36 cellular contexts compared by ENCODE assay signal in genomic region chr4:180120114-180120513, GRCh38.
"Had no signal": no experiment of that assay in that cellular context is flagged by ENCODE, and none has a peak within 500 bp of the region (broad histone marks: within the 10 kb centered on the region; RNA-seq: fewer than 3 reads in every experiment).

No MANE protein-coding gene starts in this region.

- H3K4me1 ChIP-seq: body of pancreas, esophagus squamous epithelium, gastrocnemius medialis, prostate gland had no signal

- DNase-seq: activated CD4-positive, alpha-beta memory T cell treated with anti-CD3 and anti-CD28 coated beads, Interleukin-2, amount 10 ng/mL, durations not matched to agents 7 days and 5 days; activated CD4-positive, alpha-beta T cell treated with anti-CD3 and anti-CD28 coated beads, Interleukin-2, amount 10 ng/mL, durations not matched to agents 24 days and 14 days; activated CD4-positive, CD25-positive, alpha-beta regulatory T cell treated with anti-CD3 and anti-CD28 coated beads, Interleukin-2, amount 50 U/mL, for 72 hours; activated CD8-positive, alpha-beta memory T cell treated with anti-CD3 and anti-CD28 coated beads, Interleukin-2, amount 50 U/mL, for 48 hours; activated gamma-delta T cell treated with Interleukin-2 at 50 U/mL for 16 hours; activated naive CD4-positive, alpha-beta T cell treated with anti-CD3 and anti-CD28 coated beads, Interleukin-2, amount 50 U/mL, for 16 hours; activated naive CD8-positive, alpha-beta T cell treated with anti-CD3 and anti-CD28 coated beads, Interleukin-2, amount 50 U/mL, for 24 hours; activated T-cell treated with anti-CD3 and anti-CD28 coated beads, Interleukin-2, amount 50 U/mL, for 24 hours; aorta; body of pancreas; dermis blood vessel endothelial cell; effector CD4-positive, alpha-beta T cell; esophagus squamous epithelium; gastrocnemius medialis; glutamatergic neuron; islet precursor cell; left ventricle myocardium superior; naive B cell; nephron progenitor cell; retina; stimulated activated CD4-positive, alpha-beta T cell treated with anti-CD3 and anti-CD28 coated beads, Interleukin-12 subunit alpha, Interleukin-12 subunit beta, amount 100 ng/mL, for 4 hours; stimulated activated CD4-positive, alpha-beta T cell treated with anti-CD3 and anti-CD28 coated beads, Interleukin-4, amount 100 ng/mL, for 1 hour; T-helper 1 cell; trophoblast cell had no signal

- H3K4me3 ChIP-seq: body of pancreas, esophagus squamous epithelium, gastrocnemius medialis, hepatocyte, prostate gland, skin epidermis, thoracic aorta had no signal

- H3K4me1 Mint-ChIP-seq: activated CD4-positive, alpha-beta memory T cell treated with anti-CD3 and anti-CD28 coated beads, Interleukin-2, amount 10 ng/mL, durations not matched to agents 7 days and 5 days; activated CD4-positive, alpha-beta T cell treated with anti-CD3 and anti-CD28 coated beads, Interleukin-2, amount 10 ng/mL, durations not matched to agents 24 days and 14 days; activated naive CD8-positive, alpha-beta T cell treated with anti-CD3 and anti-CD28 coated beads, Interleukin-2, amount 50 U/mL, for 24 hours; activated T-helper 17 cell treated with anti-CD3 and anti-CD28 coated beads, Interleukin-2, amount 50 U/mL, for 72 hours; naive B cell; nephron progenitor cell; stimulated activated effector memory CD8-positive, alpha-beta T cell treated with anti-CD3 and anti-CD28 coated beads, Interleukin-12 subunit alpha, Interleukin-12 subunit beta, amount 100 ng/mL, for 72 hours had no signal

- H3K27ac Mint-ChIP-seq: activated CD4-positive, alpha-beta memory T cell treated with anti-CD3 and anti-CD28 coated beads, Interleukin-2, amount 10 ng/mL, durations not matched to agents 7 days and 5 days; activated CD4-positive, alpha-beta T cell treated with anti-CD3 and anti-CD28 coated beads, Interleukin-2, amount 10 ng/mL, durations not matched to agents 24 days and 14 days; activated naive CD8-positive, alpha-beta T cell treated with anti-CD3 and anti-CD28 coated beads, Interleukin-2, amount 50 U/mL, for 24 hours; activated T-cell treated with anti-CD3 and anti-CD28 coated beads, Interleukin-2, amount 50 U/mL, for 24 hours; activated T-helper 17 cell treated with anti-CD3 and anti-CD28 coated beads, Interleukin-2, amount 50 U/mL, for 72 hours; naive B cell; nephron progenitor cell; stimulated activated effector memory CD8-positive, alpha-beta T cell treated with anti-CD3 and anti-CD28 coated beads, Interleukin-12 subunit alpha, Interleukin-12 subunit beta, amount 100 ng/mL, for 72 hours; stimulated activated naive CD8-positive, alpha-beta T cell treated with anti-CD3 and anti-CD28 coated beads, Interleukin-15, Interleukin-2, amounts not matched to agents 100 ng/mL and 50 ng/mL, for 24 hours had no signal

- H3K9me3 ChIP-seq: body of pancreas, esophagus squamous epithelium, gastrocnemius medialis, neutrophil, prostate gland, thoracic aorta had no signal

- H2AFZ ChIP-seq: hepatocyte had no signal

- H3K9me3 Mint-ChIP-seq: activated CD4-positive, alpha-beta T cell treated with anti-CD3 and anti-CD28 coated beads, Interleukin-2, amount 10 ng/mL, durations not matched to agents 24 days and 14 days; activated naive CD8-positive, alpha-beta T cell treated with anti-CD3 and anti-CD28 coated beads, Interleukin-2, amount 50 U/mL, for 24 hours; activated T-cell treated with anti-CD3 and anti-CD28 coated beads, Interleukin-2, amount 50 U/mL, for 24 hours; naive B cell; nephron progenitor cell had no signal

- H3K36me3 Mint-ChIP-seq: naive B cell; stimulated activated effector memory CD8-positive, alpha-beta T cell treated with anti-CD3 and anti-CD28 coated beads, Interleukin-12 subunit alpha, Interleukin-12 subunit beta, amount 100 ng/mL, for 72 hours had no signal

- H3K27ac ChIP-seq: body of pancreas, epithelial cell of prostate, esophagus squamous epithelium, gastrocnemius medialis, hepatocyte, neutrophil, prostate gland, skin epidermis, thoracic aorta had no signal

- ATAC-seq: activated naive CD8-positive, alpha-beta T cell treated with anti-CD3 and anti-CD28 coated beads, Interleukin-2, amount 50 U/mL, for 24 hours; activated T-helper 17 cell treated with anti-CD3 and anti-CD28 coated beads, Interleukin-2, amount 50 U/mL, for 72 hours; body of pancreas; gastrocnemius medialis; left ventricle myocardium superior; sciatic nerve; stimulated activated effector memory CD8-positive, alpha-beta T cell treated with anti-CD3 and anti-CD28 coated beads, Interleukin-12 subunit alpha, Interleukin-12 subunit beta, amount 100 ng/mL, for 72 hours had no signal

- H3K4me2 ChIP-seq: hepatocyte had no signal

- H3K27me3 Mint-ChIP-seq: activated CD4-positive, alpha-beta memory T cell treated with anti-CD3 and anti-CD28 coated beads, Interleukin-2, amount 10 ng/mL, durations not matched to agents 7 days and 5 days; activated CD4-positive, alpha-beta T cell treated with anti-CD3 and anti-CD28 coated beads, Interleukin-2, amount 10 ng/mL, durations not matched to agents 24 days and 14 days; activated naive CD8-positive, alpha-beta T cell treated with anti-CD3 and anti-CD28 coated beads, Interleukin-2, amount 50 U/mL, for 24 hours; activated T-cell treated with anti-CD3 and anti-CD28 coated beads, Interleukin-2, amount 50 U/mL, for 24 hours; activated T-helper 17 cell treated with anti-CD3 and anti-CD28 coated beads, Interleukin-2, amount 50 U/mL, for 72 hours; stimulated activated naive CD8-positive, alpha-beta T cell treated with anti-CD3 and anti-CD28 coated beads, Interleukin-15, Interleukin-2, amounts not matched to agents 100 ng/mL and 50 ng/mL, for 24 hours had no signal

- FAIRE-seq: TTC549, urothelium cell line had no signal

- H3K27me3 ChIP-seq: body of pancreas, esophagus squamous epithelium, gastrocnemius medialis, hepatocyte, neutrophil had no signal

- H3K36me3 ChIP-seq: esophagus squamous epithelium, gastrocnemius medialis, neutrophil, prostate gland, thoracic aorta had no signal

- H3K4me3 Mint-ChIP-seq: activated CD4-positive, alpha-beta memory T cell treated with anti-CD3 and anti-CD28 coated beads, Interleukin-2, amount 10 ng/mL, durations not matched to agents 7 days and 5 days; activated CD4-positive, alpha-beta T cell treated with anti-CD3 and anti-CD28 coated beads, Interleukin-2, amount 10 ng/mL, durations not matched to agents 24 days and 14 days; activated naive CD8-positive, alpha-beta T cell treated with anti-CD3 and anti-CD28 coated beads, Interleukin-2, amount 50 U/mL, for 24 hours; activated T-cell treated with anti-CD3 and anti-CD28 coated beads, Interleukin-2, amount 50 U/mL, for 24 hours; activated T-helper 17 cell treated with anti-CD3 and anti-CD28 coated beads, Interleukin-2, amount 50 U/mL, for 72 hours; naive B cell; nephron progenitor cell; stimulated activated effector memory CD8-positive, alpha-beta T cell treated with anti-CD3 and anti-CD28 coated beads, Interleukin-12 subunit alpha, Interleukin-12 subunit beta, amount 100 ng/mL, for 72 hours; stimulated activated naive CD8-positive, alpha-beta T cell treated with anti-CD3 and anti-CD28 coated beads, Interleukin-15, Interleukin-2, amounts not matched to agents 100 ng/mL and 50 ng/mL, for 24 hours had no signal
